Comparison of ENCODE assay signal across 1 cellular context in the genomic region with DNA sequence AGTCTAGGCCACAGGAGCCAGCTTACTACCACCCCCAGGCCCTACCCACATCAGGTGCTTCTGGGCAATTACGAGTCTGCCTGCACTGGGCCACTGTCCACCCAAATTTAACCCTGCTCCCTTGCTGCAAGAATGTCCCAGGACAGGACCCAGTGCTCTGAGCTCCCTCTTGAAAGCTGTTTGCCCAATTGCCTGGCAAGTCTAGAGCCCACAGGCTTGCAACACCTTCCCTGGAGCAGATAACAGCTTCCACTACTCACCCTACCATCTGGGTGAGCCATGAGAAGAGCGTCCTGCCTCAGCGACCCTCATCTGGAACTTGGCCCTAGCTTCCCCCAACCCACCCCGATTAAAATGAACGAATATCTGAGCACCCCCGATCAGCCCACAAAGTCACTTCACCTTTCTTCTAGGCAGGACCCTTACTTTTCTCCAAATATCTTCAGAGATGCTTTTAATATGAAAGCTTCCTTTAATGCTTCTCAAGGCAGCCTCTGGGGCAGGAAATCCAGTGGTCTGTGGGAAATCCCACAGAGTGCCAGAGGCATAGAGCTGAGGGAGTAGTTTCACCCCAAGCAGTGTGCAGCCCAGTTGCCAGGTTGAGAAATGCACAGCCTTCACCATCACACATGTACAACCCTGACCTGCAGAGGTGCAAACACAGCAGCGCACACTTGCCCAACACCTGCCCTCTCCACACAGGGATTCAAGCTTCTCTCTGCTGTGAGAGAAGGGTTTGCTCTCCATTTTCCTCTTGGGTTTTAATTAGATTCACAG.
TF ChIP-seq lines count a peak whose summit lies in the region.

No MANE protein-coding gene starts in this region.

TF ChIP-seq in GM23338, 12 proteins besides CTCF, POLR2A, EP300 and RAD21 (continued from another document):
- TF ChIP-seq ZNF462 (CRISPR knock-in tag; IDR thresholded peaks at IDR 0.05) (no peak), NANOG (IDR thresholded peaks at IDR 0.05; ENCODE audit: borderline replicate concordance) (no peak), CREB1 (CRISPR knock-in tag; IDR thresholded peaks at IDR 0.05; ENCODE audit: low read depth) (no peak), ETS1 (IDR thresholded peaks at IDR 0.05) (no peak)
- TF ChIP-seq, protein P1, sequence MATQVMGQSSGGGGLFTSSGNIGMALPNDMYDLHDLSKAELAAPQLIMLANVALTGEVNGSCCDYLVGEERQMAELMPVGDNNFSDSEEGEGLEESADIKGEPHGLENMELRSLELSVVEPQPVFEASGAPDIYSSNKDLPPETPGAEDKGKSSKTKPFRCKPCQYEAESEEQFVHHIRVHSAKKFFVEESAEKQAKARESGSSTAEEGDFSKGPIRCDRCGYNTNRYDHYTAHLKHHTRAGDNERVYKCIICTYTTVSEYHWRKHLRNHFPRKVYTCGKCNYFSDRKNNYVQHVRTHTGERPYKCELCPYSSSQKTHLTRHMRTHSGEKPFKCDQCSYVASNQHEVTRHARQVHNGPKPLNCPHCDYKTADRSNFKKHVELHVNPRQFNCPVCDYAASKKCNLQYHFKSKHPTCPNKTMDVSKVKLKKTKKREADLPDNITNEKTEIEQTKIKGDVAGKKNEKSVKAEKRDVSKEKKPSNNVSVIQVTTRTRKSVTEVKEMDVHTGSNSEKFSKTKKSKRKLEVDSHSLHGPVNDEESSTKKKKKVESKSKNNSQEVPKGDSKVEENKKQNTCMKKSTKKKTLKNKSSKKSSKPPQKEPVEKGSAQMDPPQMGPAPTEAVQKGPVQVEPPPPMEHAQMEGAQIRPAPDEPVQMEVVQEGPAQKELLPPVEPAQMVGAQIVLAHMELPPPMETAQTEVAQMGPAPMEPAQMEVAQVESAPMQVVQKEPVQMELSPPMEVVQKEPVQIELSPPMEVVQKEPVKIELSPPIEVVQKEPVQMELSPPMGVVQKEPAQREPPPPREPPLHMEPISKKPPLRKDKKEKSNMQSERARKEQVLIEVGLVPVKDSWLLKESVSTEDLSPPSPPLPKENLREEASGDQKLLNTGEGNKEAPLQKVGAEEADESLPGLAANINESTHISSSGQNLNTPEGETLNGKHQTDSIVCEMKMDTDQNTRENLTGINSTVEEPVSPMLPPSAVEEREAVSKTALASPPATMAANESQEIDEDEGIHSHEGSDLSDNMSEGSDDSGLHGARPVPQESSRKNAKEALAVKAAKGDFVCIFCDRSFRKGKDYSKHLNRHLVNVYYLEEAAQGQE (IDR thresholded peaks at IDR 0.05; ENCODE audit: unreplicated experiment), result no peak
